29 cellular contexts compared by ENCODE assay signal in the genomic region with DNA sequence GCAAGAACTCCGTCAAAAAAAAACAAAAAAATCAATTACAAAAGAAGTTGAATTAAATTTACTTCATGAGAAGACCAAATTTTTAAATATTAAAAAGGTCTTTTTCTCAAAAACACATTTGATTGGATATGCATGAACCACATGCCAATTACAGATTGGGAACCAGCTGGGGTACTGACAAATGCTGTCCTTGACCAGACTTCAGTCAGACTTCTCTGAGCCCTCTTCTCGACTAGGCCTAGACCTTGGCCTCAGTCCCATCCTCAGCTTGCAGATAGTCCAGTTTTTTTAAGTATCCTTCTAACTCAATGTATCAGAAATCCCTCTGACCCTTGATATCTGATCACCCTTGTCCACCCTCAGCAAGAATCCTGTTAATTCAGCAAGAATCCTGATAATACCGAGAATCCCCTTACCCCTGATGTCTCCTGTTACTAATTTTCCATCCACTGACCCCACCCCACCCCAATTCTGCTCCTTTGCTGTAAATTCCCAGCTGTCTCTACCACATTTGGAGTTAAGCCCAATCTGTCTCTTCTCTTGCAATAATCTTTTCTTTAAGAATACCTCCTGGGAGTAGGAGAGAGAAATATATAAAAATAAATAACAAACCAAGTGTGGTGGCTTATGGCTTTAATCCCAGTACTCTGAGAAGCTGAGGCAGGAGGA. TPM values are rescaled to one million over a fixed set of nuclear protein-coding genes. Genes with fewer than 3 reads are reported as not detected.
"Had no signal": no experiment of that assay in that cellular context is flagged by ENCODE, and none has a peak within 500 bp of the region (broad histone marks: within the 10 kb centered on the region; RNA-seq: fewer than 3 reads in every experiment).

No MANE protein-coding gene starts in this region.

- H3K27ac ChIP-seq: prostate gland, sigmoid colon, stomach, tibial artery, upper lobe of right lung, VCaP had no signal

- H3K9me3 Mint-ChIP-seq: activated CD4-positive, alpha-beta memory T cell treated with anti-CD3 and anti-CD28 coated beads for 36 hours; activated CD4-positive, alpha-beta T cell treated with anti-CD3 and anti-CD28 coated beads, Interleukin-2, amount 10 ng/mL, durations not matched to agents 24 days and 14 days; activated T-cell treated with anti-CD3 and anti-CD28 coated beads, Interleukin-2, amount 50 U/mL, for 4 hours; activated T-helper 17 cell treated with anti-CD3 and anti-CD28 coated beads, Interleukin-2, amount 50 U/mL, for 72 hours; memory B cell; natural killer cell; stimulated activated naive B cell treated with anti-CD40 and anti-IgM and Interleukin-4, amounts not matched to agents 10 μg/mL and 1 μg/mL and 100 μg/mL, for 72 hours; T-helper 2 cell treated with Interferon-gamma antibody and Interleukin-4, amounts not matched to agents 5 μg/mL and 100 μg/mL, for 36 hours had no signal

- FAIRE-seq: kidney had no signal

- H3K4me3 Mint-ChIP-seq: activated CD4-positive, alpha-beta memory T cell treated with anti-CD3 and anti-CD28 coated beads for 36 hours; activated CD4-positive, alpha-beta T cell treated with anti-CD3 and anti-CD28 coated beads, Interleukin-2, amount 10 ng/mL, durations not matched to agents 24 days and 14 days; activated T-cell treated with anti-CD3 and anti-CD28 coated beads, Interleukin-2, amount 50 U/mL, for 4 hours; activated T-helper 17 cell treated with anti-CD3 and anti-CD28 coated beads, Interleukin-2, amount 50 U/mL, for 72 hours; memory B cell; natural killer cell; stimulated activated naive B cell treated with anti-CD40 and anti-IgM and Interleukin-4, amounts not matched to agents 10 μg/mL and 1 μg/mL and 100 μg/mL, for 72 hours; T-helper 2 cell treated with Interferon-gamma antibody and Interleukin-4, amounts not matched to agents 5 μg/mL and 100 μg/mL, for 36 hours had no signal

- H3K27ac Mint-ChIP-seq: activated CD4-positive, alpha-beta memory T cell treated with anti-CD3 and anti-CD28 coated beads for 36 hours; activated CD4-positive, alpha-beta T cell treated with anti-CD3 and anti-CD28 coated beads, Interleukin-2, amount 10 ng/mL, durations not matched to agents 24 days and 14 days; activated T-helper 17 cell treated with anti-CD3 and anti-CD28 coated beads, Interleukin-2, amount 50 U/mL, for 72 hours; memory B cell; natural killer cell; stimulated activated naive B cell treated with anti-CD40 and anti-IgM and Interleukin-4, amounts not matched to agents 10 μg/mL and 1 μg/mL and 100 μg/mL, for 72 hours; T-helper 2 cell treated with Interferon-gamma antibody and Interleukin-4, amounts not matched to agents 5 μg/mL and 100 μg/mL, for 36 hours had no signal

- H3K36me3 ChIP-seq: prostate gland, sigmoid colon, stomach, tibial artery, upper lobe of right lung had no signal

- ATAC-seq: activated CD4-positive, CD25-positive, alpha-beta regulatory T cell treated with anti-CD3 and anti-CD28 coated beads, Interleukin-2, amount 50 U/mL, for 24 hours; activated T-cell treated with anti-CD3 and anti-CD28 coated beads, Interleukin-2, amount 50 U/mL, for 4 hours; activated T-helper 17 cell treated with anti-CD3 and anti-CD28 coated beads, Interleukin-2, amount 50 U/mL, for 72 hours; esophagus mucosa; left colon; natural killer cell; stimulated activated naive B cell treated with anti-CD40 and anti-IgM and Interleukin-4, amounts not matched to agents 10 μg/mL and 1 μg/mL and 100 μg/mL, for 72 hours; upper lobe of right lung had no signal

- H3K9me3 ChIP-seq: prostate gland, sigmoid colon, stomach, tibial artery, upper lobe of right lung had no signal

- H3K4me3 ChIP-seq: prostate gland, sigmoid colon, smooth muscle cell, stomach, tibial artery, upper lobe of right lung had no signal

- H3K27me3 ChIP-seq: sigmoid colon, stomach, tibial artery, upper lobe of right lung had no signal

- H3K36me3 Mint-ChIP-seq: activated CD4-positive, alpha-beta memory T cell treated with anti-CD3 and anti-CD28 coated beads for 36 hours; memory B cell; natural killer cell; stimulated activated naive B cell treated with anti-CD40 and anti-IgM and Interleukin-4, amounts not matched to agents 10 μg/mL and 1 μg/mL and 100 μg/mL, for 72 hours had no signal

- H3K27me3 Mint-ChIP-seq: activated CD4-positive, alpha-beta memory T cell treated with anti-CD3 and anti-CD28 coated beads for 36 hours; activated T-helper 17 cell treated with anti-CD3 and anti-CD28 coated beads, Interleukin-2, amount 50 U/mL, for 72 hours had no signal

- H3K4me1 ChIP-seq: prostate gland had no signal

- H3K4me2 ChIP-seq: smooth muscle cell had no signal

- H3K4me1 Mint-ChIP-seq: memory B cell had no signal

- DNase-seq: activated CD4-positive, alpha-beta memory T cell treated with anti-CD3 and anti-CD28 coated beads for 36 hours; activated CD4-positive, alpha-beta T cell treated with anti-CD3 and anti-CD28 coated beads, Interleukin-2, amount 10 ng/mL, durations not matched to agents 24 days and 14 days; activated gamma-delta T cell treated with Interleukin-2 at 50 U/mL for 16 hours; activated naive CD4-positive, alpha-beta T cell treated with anti-CD3 and anti-CD28 coated beads, Interleukin-2, amount 50 U/mL, for 16 hours; activated T-cell treated with anti-CD3 and anti-CD28 coated beads, Interleukin-2, amount 50 U/mL, for 4 hours; amygdala; central memory CD4-positive, alpha-beta T cell; foreskin fibroblast; hippocampal formation; kidney; left colon; natural killer cell; sigmoid colon; stimulated activated CD4-positive, alpha-beta T cell treated with anti-CD3 and anti-CD28 coated beads, Interleukin-1b, Interleukin-23, amount 100 ng/mL, for 48 hours; stimulated activated naive B cell treated with anti-CD40 and anti-IgM and Interleukin-4, amounts not matched to agents 10 μg/mL and 1 μg/mL and 100 μg/mL, for 72 hours; stomach; T-helper 1 cell; tibial artery; upper lobe of right lung had no signal

RNA-seq across cellular contexts. Expression of gene OR4D9, which starts 30.9 kb away (rescaled TPM):
- total RNA-seq: activated CD4-positive, alpha-beta memory T cell treated with anti-CD3 and anti-CD28 coated beads for 36 hours; activated CD4-positive, alpha-beta T cell treated with anti-CD3 and anti-CD28 coated beads, Interleukin-2, amount 10 ng/mL, durations not matched to agents 24 days and 14 days; activated T-cell treated with anti-CD3 and anti-CD28 coated beads, Interleukin-2, amount 50 U/mL, for 4 hours; activated T-helper 17 cell treated with anti-CD3 and anti-CD28 coated beads, Interleukin-2, amount 50 U/mL, for 72 hours; esophagus mucosa; kidney; left colon; lower leg skin; natural killer cell; osteocyte; prostate gland; sigmoid colon; smooth muscle cell; upper lobe of right lung had no signal
- polyA plus RNA-seq: sigmoid colon, smooth muscle cell, stomach had no signal

RNA-seq across cellular contexts. Expression of gene OR4D11, which starts 38.9 kb away (rescaled TPM):
- total RNA-seq: activated CD4-positive, alpha-beta memory T cell treated with anti-CD3 and anti-CD28 coated beads for 36 hours; activated CD4-positive, alpha-beta T cell treated with anti-CD3 and anti-CD28 coated beads, Interleukin-2, amount 10 ng/mL, durations not matched to agents 24 days and 14 days; activated T-cell treated with anti-CD3 and anti-CD28 coated beads, Interleukin-2, amount 50 U/mL, for 4 hours; activated T-helper 17 cell treated with anti-CD3 and anti-CD28 coated beads, Interleukin-2, amount 50 U/mL, for 72 hours; esophagus mucosa; kidney; left colon; lower leg skin; natural killer cell; osteocyte; prostate gland; sigmoid colon; smooth muscle cell; stomach; upper lobe of right lung had no signal
- polyA plus RNA-seq: sigmoid colon, smooth muscle cell, stomach had no signal
